In the genomic region with DNA sequence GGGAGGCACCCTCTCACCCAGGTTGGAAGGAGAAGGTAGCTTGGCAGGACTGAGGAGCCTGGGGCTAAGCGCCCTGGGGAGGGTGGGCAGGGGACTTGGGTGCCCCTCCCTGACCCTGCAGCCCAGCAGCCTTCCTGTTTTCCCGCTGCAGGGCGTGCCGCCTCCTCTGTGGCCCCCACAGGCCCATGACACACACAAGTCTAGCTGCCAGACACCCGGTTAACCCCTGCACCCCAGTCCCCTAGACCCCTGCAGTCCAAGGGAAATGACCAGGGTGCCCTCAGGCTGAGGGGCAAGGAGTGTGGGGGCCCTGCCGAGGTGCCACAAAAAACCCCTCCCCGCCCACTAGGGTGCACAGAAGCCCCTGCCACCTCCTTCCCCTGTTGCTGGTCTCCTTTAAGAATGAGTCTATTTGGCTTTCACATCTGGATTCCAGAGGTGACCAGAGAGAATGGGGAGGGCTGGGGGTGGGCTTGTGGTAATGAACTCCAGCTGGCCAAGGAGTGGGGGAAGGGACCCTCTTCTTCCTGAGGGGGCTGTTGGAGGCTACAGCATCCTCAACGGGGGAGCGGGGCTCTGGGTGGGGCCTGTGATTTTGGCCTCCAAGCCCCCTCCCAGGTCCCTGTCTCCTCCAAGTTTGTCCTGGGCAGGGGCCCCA, we compare ENCODE assay signal across 15 cellular contexts. TPM values are rescaled to one million over a fixed set of nuclear protein-coding genes. Genes with fewer than 3 reads are reported as not detected.
A peak's percentile ranks its signal among the peaks of the same experiment; 100 is the strongest.
DNase-seq lines count a peak whose midpoint lies in the region; ATAC-seq, FAIRE-seq and TF ChIP-seq lines count a peak whose summit lies in the region.
"Had no signal": no experiment of that assay in that cellular context is flagged by ENCODE, and none has a peak within 500 bp of the region (broad histone marks: within the 10 kb centered on the region; RNA-seq: fewer than 3 reads in every experiment).

No MANE protein-coding gene starts in this region.

- no peaks in the 10 kb centered on the region for H3K9me3 ChIP-seq in kidney (ENCODE audit: control insufficient read depth in 1 of 2, low read length in 2 of 2)
- H3K9me3 ChIP-seq in stomach smooth muscle (ENCODE audit: control insufficient read depth in 2 of 2, low read length in 2 of 2) = no peaks in the 10 kb centered on the region

- H3K27me3 ChIP-seq in stomach smooth muscle (ENCODE audit: control insufficient read depth in 1 of 2, insufficient read depth in 2 of 2, low read length in 2 of 2) = peaks cover 2% of the 10 kb centered on the region in 2 donors
- H3K27me3 ChIP-seq: brain microvascular endothelial cell had no signal

- H3K9ac ChIP-seq in kidney (ENCODE audit: low read length in 2 of 2) (no peak overlapping the region), stomach smooth muscle (ENCODE audit: low read length in 2 of 2) (no peak overlapping the region)

- DNase-seq in GM04504 (ENCODE audit: low read depth) (peak; percentile 10), epidermal melanocyte (ENCODE audit: insufficient read length, low spot score) (peak; percentile 62), kidney (peak; percentile 48), C1 segment of cervical spinal cord (lab: John Stamatoyannopoulos, UW) (no peak), Kasumi-1 (lab: John Stamatoyannopoulos, UW) (no peak)
- DNase-seq: activated CD8-positive, alpha-beta T cell treated with anti-CD3 and anti-CD28 coated beads, Interleukin-2, amount 10 ng/mL, durations not matched to agents 7 days and 5 days; brain microvascular endothelial cell; effector memory CD4-positive, alpha-beta T cell; kidney glomerular epithelial cell; naive B cell; NCI-H1092 treated with DMSO at 0.1 percent for 48 hours; stimulated activated CD8-positive, alpha-beta memory T cell treated with anti-CD3 and anti-CD28 coated beads, Interleukin-4, amount 100 ng/mL, for 48 hours had no signal

- FAIRE-seq in kidney (lab: Jason Lieb, UNC) = no peak

- ATAC-seq in GM21737 (IDR thresholded peaks at IDR 0.05; ENCODE audit: unreplicated experiment) (no peak), HG03196 (IDR thresholded peaks at IDR 0.05; ENCODE audit: unreplicated experiment) (no peak)
- ATAC-seq: activated CD8-positive, alpha-beta T cell treated with anti-CD3 and anti-CD28 coated beads, Interleukin-2, amount 10 ng/mL, durations not matched to agents 7 days and 5 days had no signal

- no peak for TF ChIP-seq CTCF in kidney (IDR thresholded peaks at IDR 0.05; ENCODE audit: borderline replicate concordance, extremely low read depth, insufficient read depth)

- H3K36me3 ChIP-seq in kidney (ENCODE audit: control insufficient read depth in 1 of 2, insufficient read depth in 2 of 2, low read length in 2 of 2) (no peaks in the 10 kb centered on the region), stomach smooth muscle (ENCODE audit: control insufficient read depth in 2 of 2, insufficient read depth in 2 of 2, low read length in 2 of 2) (no peaks in the 10 kb centered on the region)
- H3K36me3 ChIP-seq: brain microvascular endothelial cell had no signal

- no peak overlapping the region for H3K27ac ChIP-seq in kidney (ENCODE audit: low read depth in 2 of 2, low read length in 2 of 2)
- H3K27ac ChIP-seq in stomach smooth muscle (ENCODE audit: low read length) = peak overlapping the region; percentile 18
- H3K27ac ChIP-seq: brain microvascular endothelial cell had no signal

- intact Hi-C loops in kidney (cut with DNase I) = no loop called here

- H3K4me1 ChIP-seq in kidney (ENCODE audit: control insufficient read depth in 1 of 2, insufficient read depth in 1 of 2, low read depth in 1 of 2, low read length in 2 of 2) (peaks cover 0 to 6% of the 10 kb centered on the region in 2 donors), stomach smooth muscle (ENCODE audit: control insufficient read depth, insufficient read depth, low read length) (peaks cover 10% of the 10 kb centered on the region)

- no peak overlapping the region for H3K4me3 ChIP-seq in kidney (ENCODE audit: low read length in 2 of 2)
- no peak overlapping the region for H3K4me3 ChIP-seq in stomach smooth muscle (ENCODE audit: low read length in 2 of 2)

RNA-seq across cellular contexts. Expression of a gene that starts 32.9 kb away (rescaled TPM):
- total RNA-seq in kidney = 79.7 TPM
- 42.9 TPM for polyA plus RNA-seq in kidney (ENCODE audit: insufficient read depth, low read depth, low replicate concordance)

RNA-seq across cellular contexts. Expression of a gene that starts 33.1 kb away (rescaled TPM):
- total RNA-seq in kidney = 20.3 TPM
- 67.8 TPM for polyA plus RNA-seq in kidney (ENCODE audit: insufficient read depth, low read depth, low replicate concordance)

RNA-seq across cellular contexts. Expression of a gene that starts 39.8 kb away (rescaled TPM):
- 22.6 TPM for total RNA-seq in kidney
- 7.3 TPM for polyA plus RNA-seq in kidney (ENCODE audit: insufficient read depth, low read depth, low replicate concordance)

RNA-seq across cellular contexts. Expression of a gene that starts 51.6 kb away (rescaled TPM):
- total RNA-seq in kidney = 89.9 TPM
- 48.1 TPM for polyA plus RNA-seq in kidney (ENCODE audit: insufficient read depth, low read depth, low replicate concordance)

Comparison
In these comparisons a context has a peak if more than half of its experiments do, and no peak if none do; other contexts are left out.
1. DNase-seq: peak in GM04504 (single experiment), epidermal melanocyte (single experiment) and kidney (single experiment); none in C1 segment of cervical spinal cord (0 of 14) and Kasumi-1 (0 of 2).